19 cellular contexts compared by ENCODE assay signal in genomic region chr7:49644402-49645166, GRCh38.
"Had no signal": no experiment of that assay in that cellular context is flagged by ENCODE, and none has a peak within 500 bp of the region (broad histone marks: within the 10 kb centered on the region; RNA-seq: fewer than 3 reads in every experiment).

No MANE protein-coding gene starts in this region.

- H3K36me3 ChIP-seq: colonic mucosa, left ventricle myocardium inferior, pancreas, stomach had no signal

- H3K36me3 Mint-ChIP-seq: brain; stimulated activated effector memory CD8-positive, alpha-beta T cell treated with anti-CD3 and anti-CD28 coated beads, Interleukin-12 subunit alpha, Interleukin-12 subunit beta, amount 100 ng/mL, for 72 hours; type B pancreatic cell had no signal

- H3K9me3 Mint-ChIP-seq: activated CD4-positive, alpha-beta T cell treated with anti-CD3 and anti-CD28 coated beads, Interleukin-2, amount 10 ng/mL, durations not matched to agents 7 days and 5 days; neural crest cell; type B pancreatic cell had no signal

- H3K27ac ChIP-seq: colonic mucosa, left ventricle myocardium inferior, pancreas, stomach had no signal

- H3K27me3 ChIP-seq: colonic mucosa, pancreas, stomach had no signal

- DNase-seq: activated CD4-positive, alpha-beta T cell treated with anti-CD3 and anti-CD28 coated beads, Interleukin-2, amount 10 ng/mL, durations not matched to agents 7 days and 5 days; activated CD8-positive, alpha-beta memory T cell treated with anti-CD3 and anti-CD28 coated beads, Interleukin-2, amount 50 U/mL, for 4 hours; activated naive CD4-positive, alpha-beta T cell treated with anti-CD3 and anti-CD28 coated beads for 36 hours; activated T-cell treated with anti-CD3 and anti-CD28 coated beads, Interleukin-2, amount 50 U/mL, for 4 hours; central memory CD4-positive, alpha-beta T cell; colonic mucosa; hypothalamus; kidney; left ventricle myocardium inferior; mammary epithelial cell; pancreas; stimulated activated CD4-positive, alpha-beta T cell treated with anti-CD3 and anti-CD28 coated beads, Interleukin-4, amount 100 ng/mL, for 24 hours; stomach had no signal

- H3K9me3 ChIP-seq: colonic mucosa, left ventricle myocardium inferior, pancreas had no signal

- H3K4me3 ChIP-seq: colonic mucosa, left ventricle myocardium inferior, pancreas, smooth muscle cell, stomach had no signal

- H3K4me1 ChIP-seq: colonic mucosa, pancreas, stomach had no signal

- H3K4me2 ChIP-seq: smooth muscle cell had no signal

- H3K4me3 Mint-ChIP-seq: activated CD4-positive, alpha-beta T cell treated with anti-CD3 and anti-CD28 coated beads, Interleukin-2, amount 10 ng/mL, durations not matched to agents 7 days and 5 days; activated naive CD4-positive, alpha-beta T cell treated with anti-CD3 and anti-CD28 coated beads for 36 hours; activated T-cell treated with anti-CD3 and anti-CD28 coated beads, Interleukin-2, amount 50 U/mL, for 4 hours; brain; neural crest cell; stimulated activated effector memory CD8-positive, alpha-beta T cell treated with anti-CD3 and anti-CD28 coated beads, Interleukin-12 subunit alpha, Interleukin-12 subunit beta, amount 100 ng/mL, for 72 hours; type B pancreatic cell had no signal

- ATAC-seq: activated T-cell treated with anti-CD3 and anti-CD28 coated beads, Interleukin-2, amount 50 U/mL, for 4 hours; pancreas; sciatic nerve; stimulated activated effector memory CD8-positive, alpha-beta T cell treated with anti-CD3 and anti-CD28 coated beads, Interleukin-12 subunit alpha, Interleukin-12 subunit beta, amount 100 ng/mL, for 72 hours had no signal

- H3K4me1 Mint-ChIP-seq: activated CD4-positive, alpha-beta T cell treated with anti-CD3 and anti-CD28 coated beads, Interleukin-2, amount 10 ng/mL, durations not matched to agents 7 days and 5 days; stimulated activated effector memory CD8-positive, alpha-beta T cell treated with anti-CD3 and anti-CD28 coated beads, Interleukin-12 subunit alpha, Interleukin-12 subunit beta, amount 100 ng/mL, for 72 hours had no signal

- H3K27ac Mint-ChIP-seq: activated CD4-positive, alpha-beta T cell treated with anti-CD3 and anti-CD28 coated beads, Interleukin-2, amount 10 ng/mL, durations not matched to agents 7 days and 5 days; activated naive CD4-positive, alpha-beta T cell treated with anti-CD3 and anti-CD28 coated beads for 36 hours; stimulated activated effector memory CD8-positive, alpha-beta T cell treated with anti-CD3 and anti-CD28 coated beads, Interleukin-12 subunit alpha, Interleukin-12 subunit beta, amount 100 ng/mL, for 72 hours; type B pancreatic cell had no signal

- H3K27me3 Mint-ChIP-seq: activated CD4-positive, alpha-beta T cell treated with anti-CD3 and anti-CD28 coated beads, Interleukin-2, amount 10 ng/mL, durations not matched to agents 7 days and 5 days had no signal
